ENCODE assay signal across 24 cellular contexts in genomic region chr18:31491586-31491985, GRCh38. TPM values are rescaled to one million over a fixed set of nuclear protein-coding genes. Genes with fewer than 3 reads are reported as not detected.
"Had no signal": no experiment of that assay in that cellular context is flagged by ENCODE, and none has a peak within 500 bp of the region (broad histone marks: within the 10 kb centered on the region; RNA-seq: fewer than 3 reads in every experiment).

No MANE protein-coding gene starts in this region.

- DNase-seq: activated B cell treated with CpG ODN at 0.5 μM for 24 hours; activated CD4-positive, alpha-beta T cell treated with anti-CD3 and anti-CD28 coated beads for 1 hour; activated CD4-positive, alpha-beta T cell treated with anti-CD3 and anti-CD28 coated beads, Interleukin-2, amount 10 ng/mL, durations not matched to agents 24 days and 14 days; activated CD4-positive, alpha-beta T cell treated with anti-CD3 and anti-CD28 coated beads, Interleukin-2, amount 50 U/mL, for 48 hours; activated CD8-positive, alpha-beta memory T cell treated with anti-CD3 and anti-CD28 coated beads, Interleukin-2, amount 10 ng/mL, durations not matched to agents 7 days and 5 days; activated effector memory CD4-positive, alpha-beta T cell treated with anti-CD3 and anti-CD28 coated beads, Interleukin-2, amount 50 U/mL, for 16 hours; activated naive CD4-positive, alpha-beta T cell treated with Interleukin-2 at 50 U/mL for 16 hours; activated naive CD8-positive, alpha-beta T cell treated with anti-CD3 and anti-CD28 coated beads, Interleukin-2, amount 50 U/mL, for 24 hours; activated T-cell treated with anti-CD3 and anti-CD28 coated beads, Interleukin-2, amount 50 U/mL, for 4 hours; amygdala; cerebellar nuclear complex; NCI-H1105 treated with DMSO at 0.1 percent for 48 hours; NCI-H1436 treated with DMSO at 0.1 percent for 48 hours; NCI-H187; NCI-H2081; NCI-H510A treated with DMSO at 0.1 percent for 48 hours; NCI-H69; NK-92 treated with Interleukin-12 subunit alpha and Interleukin-12 subunit beta, amount 100 ng/mL, for 24 hours; SIG-M5; T-cell; T-helper 2 cell; T1000 had no signal

- ATAC-seq: activated CD8-positive, alpha-beta memory T cell treated with anti-CD3 and anti-CD28 coated beads, Interleukin-2, amount 10 ng/mL, durations not matched to agents 7 days and 5 days; activated naive CD4-positive, alpha-beta T cell treated with anti-CD3 and anti-CD28 coated beads, Interleukin-2, amount 50 U/mL, for 72 hours; activated naive CD8-positive, alpha-beta T cell treated with anti-CD3 and anti-CD28 coated beads, Interleukin-2, amount 50 U/mL, for 24 hours; activated T-cell treated with anti-CD3 and anti-CD28 coated beads, Interleukin-2, amount 50 U/mL, for 4 hours; T-cell had no signal

RNA-seq across cellular contexts. Expression of gene DSG2, which starts 6.4 kb away (rescaled TPM):
- total RNA-seq: activated B cell treated with CpG ODN at 0.5 μM for 24 hours had no signal

RNA-seq across cellular contexts. Expression of gene DSG3, which starts 44.0 kb away (rescaled TPM):
- total RNA-seq: activated B cell treated with CpG ODN at 0.5 μM for 24 hours; activated CD4-positive, alpha-beta T cell treated with anti-CD3 and anti-CD28 coated beads, Interleukin-2, amount 10 ng/mL, durations not matched to agents 24 days and 14 days; activated CD8-positive, alpha-beta memory T cell treated with anti-CD3 and anti-CD28 coated beads, Interleukin-2, amount 10 ng/mL, durations not matched to agents 7 days and 5 days; activated naive CD4-positive, alpha-beta T cell treated with anti-CD3 and anti-CD28 coated beads, Interleukin-2, amount 50 U/mL, for 72 hours; activated T-cell treated with anti-CD3 and anti-CD28 coated beads, Interleukin-2, amount 50 U/mL, for 4 hours; cardiac septum; T-cell had no signal
